ENCODE assay signal across 33 cellular contexts in the genomic region with DNA sequence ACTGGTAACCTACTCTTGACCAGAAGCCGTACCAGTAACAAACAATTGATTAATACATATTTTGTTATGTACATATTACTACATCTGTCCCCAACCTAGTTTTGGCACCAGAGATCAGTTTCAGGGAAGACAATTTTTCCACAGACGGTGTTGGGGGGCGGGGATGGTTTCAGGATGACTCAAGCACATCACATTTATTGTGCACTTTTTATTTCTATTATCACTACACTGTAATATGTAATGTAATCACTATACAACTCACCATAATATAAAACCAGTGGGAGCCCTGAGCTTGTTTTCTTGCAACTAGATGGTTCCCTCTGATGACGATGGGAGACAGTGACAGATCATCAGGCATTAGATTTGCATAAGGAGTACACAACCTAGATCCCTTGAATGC. TPM values are rescaled to one million over a fixed set of nuclear protein-coding genes. Genes with fewer than 3 reads are reported as not detected.
DNase-seq lines count a peak whose midpoint lies in the region; ATAC-seq and TF ChIP-seq lines count a peak whose summit lies in the region.
"Had no signal": no experiment of that assay in that cellular context is flagged by ENCODE, and none has a peak within 500 bp of the region (broad histone marks: within the 10 kb centered on the region; RNA-seq: fewer than 3 reads in every experiment).

No MANE protein-coding gene starts in this region.

- H3K4me1 Mint-ChIP-seq in natural killer cell treated with Interleukin-12 subunit alpha and Interleukin-12 subunit beta and Interleukin-15 and Interleukin-18, amount 100 ng/mL, for 72 hours (ENCODE audit: low read depth in 2 of 2): peaks cover 36 to 45% of the 10 kb centered on the region in 2 donors
- H3K4me1 Mint-ChIP-seq in natural killer cell: peaks cover 20 to 24% of the 10 kb centered on the region in 2 donors
- H3K4me1 Mint-ChIP-seq in activated naive CD8-positive, alpha-beta T cell (ENCODE audit: low read depth): peaks cover 66% of the 10 kb centered on the region
- H3K4me1 Mint-ChIP-seq: nephron had no signal

- H3K9me2 ChIP-seq in Karpas-422 (replicated peaks; ENCODE audit: insufficient read depth, low read length): no peaks in the 10 kb centered on the region

- no peaks in the 10 kb centered on the region for H3K27me3 Mint-ChIP-seq in natural killer cell treated with Interleukin-12 subunit alpha and Interleukin-12 subunit beta and Interleukin-15 and Interleukin-18, amount 100 ng/mL, for 72 hours
- H3K27me3 Mint-ChIP-seq in natural killer cell (ENCODE audit: low read depth in 2 of 2): no peaks in the 10 kb centered on the region
- no peaks in the 10 kb centered on the region for H3K27me3 Mint-ChIP-seq in activated naive CD8-positive, alpha-beta T cell
- H3K27me3 Mint-ChIP-seq: CD8-positive, alpha-beta memory T cell had no signal

- no peak overlapping the region for H3K4me3 ChIP-seq in Karpas-422 (ENCODE audit: low read length)
- H3K4me3 ChIP-seq: A549, cardiac muscle cell, colonic mucosa, GM23338, mucosa of descending colon, PC-9, thyroid gland, uterus had no signal

- ATAC-seq in natural killer cell treated with Interleukin-12 subunit alpha and Interleukin-12 subunit beta and Interleukin-15 and Interleukin-18, amount 100 ng/mL, for 72 hours: no peak
- ATAC-seq in natural killer cell: no peak
- peak; percentile 16 for ATAC-seq in stimulated activated naive CD8-positive, alpha-beta T cell treated with anti-CD3 and anti-CD28 coated beads, Interleukin-15, Interleukin-2, amounts not matched to agents 100 U/mL and 50 U/mL, for 24 hours
- ATAC-seq: A549, GM23338, left colon, mucosa of descending colon, SK-N-SH treated with all-trans-retinoic acid at 6 μM for 48 hours had no signal

- H3K4me1 ChIP-seq in Karpas-422 (ENCODE audit: low read length): no peaks in the 10 kb centered on the region
- H3K4me1 ChIP-seq: A549, colonic mucosa, thyroid gland, uterus had no signal

- H4K20me1 ChIP-seq in Karpas-422 (ENCODE audit: insufficient read depth, low read depth, low read length): no peaks in the 10 kb centered on the region

- no peak for TF ChIP-seq CTCF in natural killer cell (IDR thresholded peaks at IDR 0.05)

- H3K4me3 Mint-ChIP-seq in natural killer cell treated with Interleukin-12 subunit alpha and Interleukin-12 subunit beta and Interleukin-15 and Interleukin-18, amount 100 ng/mL, for 72 hours: peak overlapping the region; percentile 30
- no peak overlapping the region for H3K4me3 Mint-ChIP-seq in natural killer cell
- H3K4me3 Mint-ChIP-seq in activated naive CD8-positive, alpha-beta T cell: peak overlapping the region; percentile 61
- H3K4me3 Mint-ChIP-seq: GM23338; nephron; T-helper 1 cell treated with Interleukin-12 subunit alpha and Interleukin-12 subunit beta and Interleukin-4 antibody, amounts not matched to agents 30 μg/mL and 1 μg/mL, for 36 hours had no signal

- no peaks in the 10 kb centered on the region for H3K27me3 ChIP-seq in Karpas-422 (ENCODE audit: low read length)
- H3K27me3 ChIP-seq: cardiac muscle cell, colonic mucosa, thyroid gland, uterus had no signal

- peaks cover 22% of the 10 kb centered on the region for H3K79me2 ChIP-seq in Karpas-422 (ENCODE audit: low read length)

- peaks cover 7% of the 10 kb centered on the region for H3K9me3 ChIP-seq in Karpas-422 (ENCODE audit: low read length)
- H3K9me3 ChIP-seq: colonic mucosa, mucosa of descending colon, thyroid gland, uterus had no signal

- H3K36me3 Mint-ChIP-seq in natural killer cell treated with Interleukin-12 subunit alpha and Interleukin-12 subunit beta and Interleukin-15 and Interleukin-18, amount 100 ng/mL, for 72 hours: peaks cover 46% of the 10 kb centered on the region
- peaks cover 12% of the 10 kb centered on the region for H3K36me3 Mint-ChIP-seq in natural killer cell
- H3K36me3 Mint-ChIP-seq in activated naive CD8-positive, alpha-beta T cell: peaks cover 37% of the 10 kb centered on the region

- H3K27ac Mint-ChIP-seq in natural killer cell treated with Interleukin-12 subunit alpha and Interleukin-12 subunit beta and Interleukin-15 and Interleukin-18, amount 100 ng/mL, for 72 hours: peak overlapping the region in 1 of 2 donors; percentile 43
- no peak overlapping the region for H3K27ac Mint-ChIP-seq in natural killer cell
- H3K27ac Mint-ChIP-seq in activated naive CD8-positive, alpha-beta T cell: peak overlapping the region; percentile 73
- H3K27ac Mint-ChIP-seq: GM23338; nephron; T-helper 1 cell treated with Interleukin-12 subunit alpha and Interleukin-12 subunit beta and Interleukin-4 antibody, amounts not matched to agents 30 μg/mL and 1 μg/mL, for 36 hours had no signal

- H3K36me3 ChIP-seq in Karpas-422 (ENCODE audit: insufficient read depth, low read length): peaks cover 66% of the 10 kb centered on the region
- H3K36me3 ChIP-seq: uterus had no signal

- no peak overlapping the region for H2AFZ ChIP-seq in Karpas-422 (ENCODE audit: low read length)
- H2AFZ ChIP-seq: GM23338, PC-9 had no signal

- H3K4me2 ChIP-seq in Karpas-422 (ENCODE audit: low read depth, low read length, poor library complexity, severe bottlenecking): no peak overlapping the region
- H3K4me2 ChIP-seq: A549, GM23338, PC-9 had no signal

- intact Hi-C loops in natural killer cell (cut with micrococcal nuclease): no loop called here

- DNase-seq in activated CD4-positive, alpha-beta T cell treated with anti-CD3 and anti-CD28 coated beads, Interleukin-2, amount 50 U/mL, for 48 hours: peak; percentile 48 to 55
- no peak for DNase-seq in activated CD4-positive, alpha-beta T cell treated with anti-CD3 and anti-CD28 coated beads, Interleukin-2, amount 50 U/mL, for 4 hours
- no peak for DNase-seq in natural killer cell treated with Interleukin-12 subunit alpha and Interleukin-12 subunit beta and Interleukin-15 and Interleukin-18, amount 100 ng/mL, for 72 hours (ENCODE audit: low spot score)
- no peak for DNase-seq in natural killer cell
- no peak for DNase-seq in stimulated activated naive CD8-positive, alpha-beta T cell treated with anti-CD3 and anti-CD28 coated beads, Interleukin-15, Interleukin-2, amounts not matched to agents 100 U/mL and 50 U/mL, for 24 hours
- no peak for DNase-seq in Karpas-422
- no peak for DNase-seq in NOMO-1 treated with DMSO at 0.1 percent for 48 hours (lab: John Stamatoyannopoulos, UW; ENCODE audit: unreplicated experiment)
- DNase-seq: AML-193; CD8-positive, alpha-beta memory T cell; colonic mucosa; effector memory CD4-positive, alpha-beta T cell; EL; hypothalamus; left colon; mammary epithelial cell; MV-4-11; NCI-H1436 treated with DMSO at 0.1 percent for 48 hours; NCI-H2081 treated with DMSO at 0.1 percent for 48 hours; NCI-H226; NCI-H526 treated with DMSO at 0.1 percent for 48 hours; PC-9; thyroid gland; uterus had no signal

- no peak overlapping the region for H3K27ac ChIP-seq in Karpas-422 (ENCODE audit: low read length)
- H3K27ac ChIP-seq: A549, cardiac muscle cell, colonic mucosa, epithelial cell of prostate, PC-9, thyroid gland, uterus had no signal

- no peak overlapping the region for H3K9ac ChIP-seq in Karpas-422 (ENCODE audit: low read length)

- no peaks in the 10 kb centered on the region for H3K9me3 Mint-ChIP-seq in natural killer cell treated with Interleukin-12 subunit alpha and Interleukin-12 subunit beta and Interleukin-15 and Interleukin-18, amount 100 ng/mL, for 72 hours
- no peaks in the 10 kb centered on the region for H3K9me3 Mint-ChIP-seq in natural killer cell
- H3K9me3 Mint-ChIP-seq in activated naive CD8-positive, alpha-beta T cell (ENCODE audit: low read depth): no peaks in the 10 kb centered on the region
- H3K9me3 Mint-ChIP-seq: GM23338; T-helper 1 cell treated with Interleukin-12 subunit alpha and Interleukin-12 subunit beta and Interleukin-4 antibody, amounts not matched to agents 30 μg/mL and 1 μg/mL, for 36 hours had no signal

RNA-seq across cellular contexts. Expression of gene DGCR8, which starts 15.5 kb away (rescaled TPM):
- 10 to 100 TPM; 60.1 to 89.5 TPM for total RNA-seq in natural killer cell treated with Interleukin-12 subunit alpha and Interleukin-12 subunit beta and Interleukin-15 and Interleukin-18, amount 100 ng/mL, for 72 hours
- total RNA-seq in natural killer cell: 10 to 100 TPM; 45.3 to 64.7 (median 64.0) TPM
- 16.4 and 26.6 TPM in 2 replicates for total RNA-seq in Karpas-422 (2014; rRNA removed; shearing (Covaris generic); ENCODE audit: low replicate concordance)

RNA-seq across cellular contexts. Expression of gene RANBP1, which starts 20.4 kb away (rescaled TPM):
- 100 to 1,000 TPM; 236 to 499 TPM for total RNA-seq in natural killer cell treated with Interleukin-12 subunit alpha and Interleukin-12 subunit beta and Interleukin-15 and Interleukin-18, amount 100 ng/mL, for 72 hours
- 10 to 100 TPM; 54.0 to 61.0 (median 56.3) TPM for total RNA-seq in natural killer cell
- total RNA-seq in Karpas-422 (2014; rRNA removed; shearing (Covaris generic); ENCODE audit: low replicate concordance): 133 and 205 TPM in 2 replicates

RNA-seq across cellular contexts. Expression of gene TRMT2A, which starts 21.5 kb away (rescaled TPM):
- total RNA-seq in natural killer cell treated with Interleukin-12 subunit alpha and Interleukin-12 subunit beta and Interleukin-15 and Interleukin-18, amount 100 ng/mL, for 72 hours: 100 to 1,000 TPM; 107 to 166 TPM
- total RNA-seq in natural killer cell: 100 to 1,000 TPM in 1 of 3 donors, 10 to 100 TPM in 2; 86.4 to 104 (median 86.5) TPM
- total RNA-seq in Karpas-422 (2014; rRNA removed; shearing (Covaris generic); ENCODE audit: low replicate concordance): 54.8 and 130 TPM in 2 replicates

RNA-seq across cellular contexts. Expression of gene ZDHHC8, which starts 36.1 kb away (rescaled TPM):
- total RNA-seq in natural killer cell treated with Interleukin-12 subunit alpha and Interleukin-12 subunit beta and Interleukin-15 and Interleukin-18, amount 100 ng/mL, for 72 hours: 100 to 1,000 TPM in 1 of 2 donors, 10 to 100 TPM in 1; 53.9 to 124 TPM
- total RNA-seq in natural killer cell: 10 to 100 TPM; 64.0 to 75.6 (median 65.3) TPM
- 8.9 and 11.5 TPM in 2 replicates for total RNA-seq in Karpas-422 (2014; rRNA removed; shearing (Covaris generic); ENCODE audit: low replicate concordance)

RNA-seq across cellular contexts. Expression of gene CCDC188, which starts 55.3 kb away (rescaled TPM):
- total RNA-seq in natural killer cell treated with Interleukin-12 subunit alpha and Interleukin-12 subunit beta and Interleukin-15 and Interleukin-18, amount 100 ng/mL, for 72 hours: under 1 TPM in 1 of 2 donors, not detected in 1; 0.36 TPM
- total RNA-seq in natural killer cell: under 1 TPM in 1 of 3 donors, not detected in 2; 0.64 TPM
- not detected in 2 replicates for total RNA-seq in Karpas-422 (2014; rRNA removed; shearing (Covaris generic); ENCODE audit: low replicate concordance)
- total RNA-seq: astrocyte; cardiac muscle cell; CD8-positive, alpha-beta memory T cell; GM23338; PC-9 had no signal

Comparison
In these comparisons a context has a peak if more than half of its experiments do, and no peak if none do; other contexts are left out.
1. DNase-seq: peak in activated CD4-positive, alpha-beta T cell treated with anti-CD3 and anti-CD28 coated beads, Interleukin-2, amount 50 U/mL, for 48 hours (2 of 2); none in activated CD4-positive, alpha-beta T cell treated with anti-CD3 and anti-CD28 coated beads, Interleukin-2, amount 50 U/mL, for 4 hours (0 of 2), natural killer cell treated with Interleukin-12 subunit alpha and Interleukin-12 subunit beta and Interleukin-15 and Interleukin-18, amount 100 ng/mL, for 72 hours (single experiment), natural killer cell (single experiment), stimulated activated naive CD8-positive, alpha-beta T cell treated with anti-CD3 and anti-CD28 coated beads, Interleukin-15, Interleukin-2, amounts not matched to agents 100 U/mL and 50 U/mL, for 24 hours (single experiment), Karpas-422 (single experiment) and NOMO-1 treated with DMSO at 0.1 percent for 48 hours (single experiment).